In genomic region chr2:1300284-1300683, GRCh38 we compare ENCODE assay signal across 24 cellular contexts.
"Had no signal": no experiment of that assay in that cellular context is flagged by ENCODE, and none has a peak within 500 bp of the region (broad histone marks: within the 10 kb centered on the region; RNA-seq: fewer than 3 reads in every experiment).

No MANE protein-coding gene starts in this region.

- H3K4me3 ChIP-seq: coronary artery, dorsolateral prefrontal cortex, gastroesophageal sphincter, heart right ventricle, left lung, lower lobe of right lung had no signal

- H3K27me3 ChIP-seq: foreskin keratinocyte, left lung had no signal

- H3K4me1 ChIP-seq: foreskin keratinocyte, gastroesophageal sphincter, heart right ventricle, left lung, lower lobe of right lung had no signal

- DNase-seq: dermis blood vessel endothelial cell; dorsolateral prefrontal cortex; effector CD4-positive, alpha-beta T cell; effector memory CD4-positive, alpha-beta T cell; erythroblast; foreskin keratinocyte; glutamatergic neuron; head of caudate nucleus; heart right ventricle; hippocampal formation; left cardiac atrium; left lung; left ventricle myocardium superior; lower lobe of right lung; mesenchymal stem cell; midbrain had no signal

- FAIRE-seq: colon, frontal cortex, islet of Langerhans, keratinocyte had no signal

- ATAC-seq: esophagus mucosa, foreskin keratinocyte, gastroesophageal sphincter, heart right ventricle, left cardiac atrium, left lung, left ventricle myocardium superior, lower lobe of right lung had no signal

- H3K36me3 ChIP-seq: gastroesophageal sphincter, heart right ventricle, left lung, lower lobe of right lung had no signal

- H3K27ac ChIP-seq: coronary artery, dorsolateral prefrontal cortex, epithelial cell of prostate, foreskin keratinocyte, gastroesophageal sphincter, heart right ventricle, left lung, lower lobe of right lung had no signal
